In the genomic region with DNA sequence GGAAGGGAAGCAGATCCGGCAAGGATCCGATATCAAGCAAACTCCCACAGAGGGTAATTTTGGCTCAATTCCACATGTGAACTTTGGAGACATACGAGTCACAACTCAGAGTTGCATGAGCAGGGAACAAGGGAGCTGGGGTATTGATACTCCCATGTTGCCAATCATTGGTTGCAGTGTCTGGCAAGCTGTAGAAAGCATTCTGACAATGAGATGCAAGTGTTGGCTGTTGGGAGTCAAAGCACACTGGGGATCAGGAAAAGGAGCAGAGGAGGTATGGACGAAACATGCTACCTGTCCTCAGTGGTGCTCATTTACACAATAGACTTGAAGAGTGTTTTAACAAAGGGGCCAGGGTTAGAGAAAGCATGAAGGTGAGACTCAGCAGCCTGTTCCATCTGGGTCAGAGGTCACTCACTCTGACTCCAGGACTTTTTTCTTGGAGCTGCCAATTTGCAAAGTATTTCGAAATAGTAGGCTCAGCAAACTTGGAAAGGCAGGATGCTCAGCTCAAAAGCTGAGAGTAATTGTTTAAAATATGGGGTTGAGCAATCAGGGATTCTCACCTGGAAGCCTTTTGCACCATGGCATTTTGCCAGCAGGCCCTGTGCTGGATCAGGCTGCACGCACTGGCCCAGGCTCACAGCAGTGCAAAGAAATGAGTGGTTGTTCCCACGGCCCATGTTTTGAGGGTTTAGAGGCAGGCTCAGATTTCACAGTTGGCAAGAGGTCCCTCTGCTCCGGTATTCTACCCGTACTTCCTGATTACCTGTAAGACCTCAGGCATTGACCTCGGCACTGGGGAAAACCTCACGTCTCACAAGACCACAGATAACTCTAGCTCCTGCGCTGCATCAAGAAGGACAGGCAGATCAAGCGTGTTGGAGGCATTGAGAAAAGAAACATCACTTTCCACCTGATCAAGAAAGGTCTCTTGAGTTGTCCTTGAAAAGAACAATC, we compare ENCODE assay signal across 1 cellular context.
A peak's percentile ranks its signal among the peaks of the same experiment; 100 is the strongest.
TF ChIP-seq lines count a peak whose summit lies in the region.

No MANE protein-coding gene starts in this region.

TF ChIP-seq in HepG2, 621 proteins besides CTCF, POLR2A, EP300 and RAD21 (continued from another document and continues in another):
- TF ChIP-seq ZNF839 (CRISPR knock-in tag; IDR thresholded peaks at IDR 0.05; ENCODE audit: borderline replicate concordance) (no peak), SRY (CRISPR knock-in tag; IDR thresholded peaks at IDR 0.05) (no peak), DMTF1 (CRISPR knock-in tag; IDR thresholded peaks at IDR 0.05) (no peak), ZNF629 (CRISPR knock-in tag; conservative IDR thresholded peaks at IDR 0.05) (peak; percentile 49), STAG1 (CRISPR knock-in tag; IDR thresholded peaks at IDR 0.05) (peak; percentile 39), ZNF468 (CRISPR knock-in tag; IDR thresholded peaks at IDR 0.05) (no peak), ZNF362 (CRISPR knock-in tag; IDR thresholded peaks at IDR 0.05; ENCODE audit: borderline replicate concordance) (peak; percentile 94), ZNF713 (CRISPR knock-in tag; IDR thresholded peaks at IDR 0.05) (no peak), ZNF274 (CRISPR knock-in tag; IDR thresholded peaks at IDR 0.05) (peak; percentile 38; the same call in 1 of the 2 replicates), GATAD1 (CRISPR knock-in tag; IDR thresholded peaks at IDR 0.05) (peak; percentile 24; the same call in 1 of the 2 replicates), SMYD3 (CRISPR knock-in tag; IDR thresholded peaks at IDR 0.05) (no peak), ZBTB20 (CRISPR knock-in tag; IDR thresholded peaks at IDR 0.05; ENCODE audit: borderline replicate concordance, low read depth) (peak; percentile 62; the same call in 1 of the 2 replicates), MXD4 (CRISPR knock-in tag; IDR thresholded peaks at IDR 0.05) (peak; percentile 63; the same call in 1 of the 2 replicates), ARID2 (CRISPR knock-in tag; IDR thresholded peaks at IDR 0.05; ENCODE audit: borderline replicate concordance) (peak; percentile 57; the same call in 1 of the 2 replicates), TEAD2 (CRISPR knock-in tag; IDR thresholded peaks at IDR 0.05) (no peak; the same call in 1 of the 2 replicates), POLR2AphosphoS5 (IDR thresholded peaks at IDR 0.05; ENCODE audit: low read depth, low read length) (no peak; the same call in none of the 2 replicates), HOXA9 (CRISPR knock-in tag; IDR thresholded peaks at IDR 0.05; ENCODE audit: borderline replicate concordance) (no peak), HMGA1 (CRISPR knock-in tag; conservative IDR thresholded peaks at IDR 0.05) (no peak), BRD4 (CRISPR knock-in tag; IDR thresholded peaks at IDR 0.05) (peak; percentile 51; the same call in 1 of the 2 replicates), PPARG (CRISPR knock-in tag; conservative IDR thresholded peaks at IDR 0.05) (peak; percentile 99), HIVEP1 (CRISPR knock-in tag; IDR thresholded peaks at IDR 0.05) (peak; percentile 87), NCOA2 (CRISPR knock-in tag; IDR thresholded peaks at IDR 0.05) (peak; percentile 94), ZNF367 (CRISPR knock-in tag; IDR thresholded peaks at IDR 0.05; ENCODE audit: borderline replicate concordance) (no peak), ELF1 (CRISPR knock-in tag; IDR thresholded peaks at IDR 0.05) (peak; percentile 59), NPAS2 (CRISPR knock-in tag; IDR thresholded peaks at IDR 0.05; ENCODE audit: borderline replicate concordance) (no peak), DDIT3 (CRISPR knock-in tag; IDR thresholded peaks at IDR 0.05) (no peak), RBM39 (IDR thresholded peaks at IDR 0.05; ENCODE audit: low read depth, low read length, poor library complexity, severe bottlenecking) (no peak), SOX5 (CRISPR knock-in tag; IDR thresholded peaks at IDR 0.05; ENCODE audit: borderline replicate concordance) (peak; percentile 97), ELK4 (CRISPR knock-in tag; IDR thresholded peaks at IDR 0.05; ENCODE audit: borderline replicate concordance) (no peak), ZNF550 (CRISPR knock-in tag; IDR thresholded peaks at IDR 0.05; ENCODE audit: borderline replicate concordance) (no peak), ZNF251 (CRISPR knock-in tag; IDR thresholded peaks at IDR 0.05) (no peak), GLI4 (CRISPR knock-in tag; IDR thresholded peaks at IDR 0.05; ENCODE audit: borderline replicate concordance) (0 out of 2 replicates have a peak, but pooled peaks have one; percentile 22), ZC3H4 (CRISPR knock-in tag; IDR thresholded peaks at IDR 0.05; ENCODE audit: borderline replicate concordance) (peak; percentile 36; the same call in 1 of the 2 replicates), FOXC1 (CRISPR knock-in tag; IDR thresholded peaks at IDR 0.05; ENCODE audit: borderline replicate concordance) (no peak; the same call in 1 of the 2 replicates), NFE2L1 (CRISPR knock-in tag; IDR thresholded peaks at IDR 0.05; ENCODE audit: borderline replicate concordance) (no peak), SP2 (CRISPR knock-in tag; IDR thresholded peaks at IDR 0.05) (no peak), BATF2 (CRISPR knock-in tag; IDR thresholded peaks at IDR 0.05) (no peak), ZFAT (CRISPR knock-in tag; conservative IDR thresholded peaks at IDR 0.05) (no peak), HDAC2 (CRISPR knock-in tag; IDR thresholded peaks at IDR 0.05) (peak; percentile 98)
- TF ChIP-seq, protein P1, sequence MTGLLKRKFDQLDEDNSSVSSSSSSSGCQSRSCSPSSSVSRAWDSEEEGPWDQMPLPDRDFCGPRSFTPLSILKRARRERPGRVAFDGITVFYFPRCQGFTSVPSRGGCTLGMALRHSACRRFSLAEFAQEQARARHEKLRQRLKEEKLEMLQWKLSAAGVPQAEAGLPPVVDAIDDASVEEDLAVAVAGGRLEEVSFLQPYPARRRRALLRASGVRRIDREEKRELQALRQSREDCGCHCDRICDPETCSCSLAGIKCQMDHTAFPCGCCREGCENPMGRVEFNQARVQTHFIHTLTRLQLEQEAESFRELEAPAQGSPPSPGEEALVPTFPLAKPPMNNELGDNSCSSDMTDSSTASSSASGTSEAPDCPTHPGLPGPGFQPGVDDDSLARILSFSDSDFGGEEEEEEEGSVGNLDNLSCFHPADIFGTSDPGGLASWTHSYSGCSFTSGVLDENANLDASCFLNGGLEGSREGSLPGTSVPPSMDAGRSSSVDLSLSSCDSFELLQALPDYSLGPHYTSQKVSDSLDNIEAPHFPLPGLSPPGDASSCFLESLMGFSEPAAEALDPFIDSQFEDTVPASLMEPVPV (CRISPR knock-in tag; IDR thresholded peaks at IDR 0.05): peak; percentile 78
- TF ChIP-seq, protein P2, sequence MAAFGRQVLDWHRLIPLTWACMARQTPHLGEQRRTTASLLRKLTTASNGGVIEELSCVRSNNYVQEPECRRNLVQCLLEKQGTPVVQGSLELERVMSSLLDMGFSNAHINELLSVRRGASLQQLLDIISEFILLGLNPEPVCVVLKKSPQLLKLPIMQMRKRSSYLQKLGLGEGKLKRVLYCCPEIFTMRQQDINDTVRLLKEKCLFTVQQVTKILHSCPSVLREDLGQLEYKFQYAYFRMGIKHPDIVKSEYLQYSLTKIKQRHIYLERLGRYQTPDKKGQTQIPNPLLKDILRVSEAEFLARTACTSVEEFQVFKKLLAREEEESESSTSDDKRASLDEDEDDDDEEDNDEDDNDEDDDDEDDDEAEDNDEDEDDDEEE (CRISPR knock-in tag; IDR thresholded peaks at IDR 0.05): no peak
- TF ChIP-seq, protein P3, sequence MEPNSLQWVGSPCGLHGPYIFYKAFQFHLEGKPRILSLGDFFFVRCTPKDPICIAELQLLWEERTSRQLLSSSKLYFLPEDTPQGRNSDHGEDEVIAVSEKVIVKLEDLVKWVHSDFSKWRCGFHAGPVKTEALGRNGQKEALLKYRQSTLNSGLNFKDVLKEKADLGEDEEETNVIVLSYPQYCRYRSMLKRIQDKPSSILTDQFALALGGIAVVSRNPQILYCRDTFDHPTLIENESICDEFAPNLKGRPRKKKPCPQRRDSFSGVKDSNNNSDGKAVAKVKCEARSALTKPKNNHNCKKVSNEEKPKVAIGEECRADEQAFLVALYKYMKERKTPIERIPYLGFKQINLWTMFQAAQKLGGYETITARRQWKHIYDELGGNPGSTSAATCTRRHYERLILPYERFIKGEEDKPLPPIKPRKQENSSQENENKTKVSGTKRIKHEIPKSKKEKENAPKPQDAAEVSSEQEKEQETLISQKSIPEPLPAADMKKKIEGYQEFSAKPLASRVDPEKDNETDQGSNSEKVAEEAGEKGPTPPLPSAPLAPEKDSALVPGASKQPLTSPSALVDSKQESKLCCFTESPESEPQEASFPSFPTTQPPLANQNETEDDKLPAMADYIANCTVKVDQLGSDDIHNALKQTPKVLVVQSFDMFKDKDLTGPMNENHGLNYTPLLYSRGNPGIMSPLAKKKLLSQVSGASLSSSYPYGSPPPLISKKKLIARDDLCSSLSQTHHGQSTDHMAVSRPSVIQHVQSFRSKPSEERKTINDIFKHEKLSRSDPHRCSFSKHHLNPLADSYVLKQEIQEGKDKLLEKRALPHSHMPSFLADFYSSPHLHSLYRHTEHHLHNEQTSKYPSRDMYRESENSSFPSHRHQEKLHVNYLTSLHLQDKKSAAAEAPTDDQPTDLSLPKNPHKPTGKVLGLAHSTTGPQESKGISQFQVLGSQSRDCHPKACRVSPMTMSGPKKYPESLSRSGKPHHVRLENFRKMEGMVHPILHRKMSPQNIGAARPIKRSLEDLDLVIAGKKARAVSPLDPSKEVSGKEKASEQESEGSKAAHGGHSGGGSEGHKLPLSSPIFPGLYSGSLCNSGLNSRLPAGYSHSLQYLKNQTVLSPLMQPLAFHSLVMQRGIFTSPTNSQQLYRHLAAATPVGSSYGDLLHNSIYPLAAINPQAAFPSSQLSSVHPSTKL (CRISPR knock-in tag; IDR thresholded peaks at IDR 0.05): peak; percentile 98
- TF ChIP-seq, protein P4, sequence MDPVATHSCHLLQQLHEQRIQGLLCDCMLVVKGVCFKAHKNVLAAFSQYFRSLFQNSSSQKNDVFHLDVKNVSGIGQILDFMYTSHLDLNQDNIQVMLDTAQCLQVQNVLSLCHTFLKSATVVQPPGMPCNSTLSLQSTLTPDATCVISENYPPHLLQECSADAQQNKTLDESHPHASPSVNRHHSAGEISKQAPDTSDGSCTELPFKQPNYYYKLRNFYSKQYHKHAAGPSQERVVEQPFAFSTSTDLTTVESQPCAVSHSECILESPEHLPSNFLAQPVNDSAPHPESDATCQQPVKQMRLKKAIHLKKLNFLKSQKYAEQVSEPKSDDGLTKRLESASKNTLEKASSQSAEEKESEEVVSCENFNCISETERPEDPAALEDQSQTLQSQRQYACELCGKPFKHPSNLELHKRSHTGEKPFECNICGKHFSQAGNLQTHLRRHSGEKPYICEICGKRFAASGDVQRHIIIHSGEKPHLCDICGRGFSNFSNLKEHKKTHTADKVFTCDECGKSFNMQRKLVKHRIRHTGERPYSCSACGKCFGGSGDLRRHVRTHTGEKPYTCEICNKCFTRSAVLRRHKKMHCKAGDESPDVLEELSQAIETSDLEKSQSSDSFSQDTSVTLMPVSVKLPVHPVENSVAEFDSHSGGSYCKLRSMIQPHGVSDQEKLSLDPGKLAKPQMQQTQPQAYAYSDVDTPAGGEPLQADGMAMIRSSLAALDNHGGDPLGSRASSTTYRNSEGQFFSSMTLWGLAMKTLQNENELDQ (CRISPR knock-in tag; IDR thresholded peaks at IDR 0.05; ENCODE audit: borderline replicate concordance): peak; percentile 68; the same call in 1 of the 2 replicates
- TF ChIP-seq, protein P5, sequence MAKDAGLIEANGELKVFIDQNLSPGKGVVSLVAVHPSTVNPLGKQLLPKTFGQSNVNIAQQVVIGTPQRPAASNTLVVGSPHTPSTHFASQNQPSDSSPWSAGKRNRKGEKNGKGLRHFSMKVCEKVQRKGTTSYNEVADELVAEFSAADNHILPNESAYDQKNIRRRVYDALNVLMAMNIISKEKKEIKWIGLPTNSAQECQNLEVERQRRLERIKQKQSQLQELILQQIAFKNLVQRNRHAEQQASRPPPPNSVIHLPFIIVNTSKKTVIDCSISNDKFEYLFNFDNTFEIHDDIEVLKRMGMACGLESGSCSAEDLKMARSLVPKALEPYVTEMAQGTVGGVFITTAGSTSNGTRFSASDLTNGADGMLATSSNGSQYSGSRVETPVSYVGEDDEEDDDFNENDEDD (CRISPR knock-in tag; IDR thresholded peaks at IDR 0.05; ENCODE audit: borderline replicate concordance): peak; percentile 75; the same call in 1 of the 2 replicates
